ENCODE assay signal across 14 cellular contexts in genomic region chr6:36323062-36323461, GRCh38. TPM values are rescaled to one million over a fixed set of nuclear protein-coding genes. Genes with fewer than 3 reads are reported as not detected.
DNase-seq lines count a peak whose midpoint lies in the region; ATAC-seq, FAIRE-seq and TF ChIP-seq lines count a peak whose summit lies in the region.
"Had no signal": no experiment of that assay in that cellular context is flagged by ENCODE, and none has a peak within 500 bp of the region (broad histone marks: within the 10 kb centered on the region; RNA-seq: fewer than 3 reads in every experiment).

No MANE protein-coding gene starts in this region.

- H3K4me3 Mint-ChIP-seq in CD14-positive monocyte (no peak overlapping the region), T-helper 17 cell (no peak overlapping the region), immature natural killer cell (no peak overlapping the region)
- H3K4me3 Mint-ChIP-seq: CD8-positive, alpha-beta memory T cell had no signal

- no peak for TF ChIP-seq POLR2A in GM12891 (IDR thresholded peaks at IDR 0.05; ENCODE audit: low read depth, low read length)

- no peaks in the 10 kb centered on the region for H3K9me3 Mint-ChIP-seq in CD14-positive monocyte
- H3K9me3 Mint-ChIP-seq in immature natural killer cell, result no peaks in the 10 kb centered on the region
- H3K9me3 Mint-ChIP-seq: CD8-positive, alpha-beta memory T cell had no signal

- intact Hi-C loops in CD14-positive monocyte (cut with micrococcal nuclease), result no loop called here

- H3K4me1 Mint-ChIP-seq in CD14-positive monocyte (peaks cover 8% of the 10 kb centered on the region), T-helper 17 cell (peaks cover 2% of the 10 kb centered on the region), immature natural killer cell (no peaks in the 10 kb centered on the region)
- H3K4me1 Mint-ChIP-seq: CD8-positive, alpha-beta memory T cell had no signal

- H3K27me3 ChIP-seq in H7 (ENCODE audit: control insufficient read depth, insufficient read depth, low read length), result no peaks in the 10 kb centered on the region
- H3K27me3 ChIP-seq: stomach had no signal

- H3K27ac Mint-ChIP-seq in CD14-positive monocyte (no peak overlapping the region), T-helper 17 cell (peak overlapping the region; percentile 59), immature natural killer cell (no peak overlapping the region)
- H3K27ac Mint-ChIP-seq: CD8-positive, alpha-beta memory T cell had no signal

- no peak for ATAC-seq in T-helper 17 cell
- ATAC-seq: left ventricle myocardium superior had no signal

- H3K27me3 Mint-ChIP-seq in CD14-positive monocyte (ENCODE audit: low read depth in 3 of 3) (peaks cover 0 to 3% (median 1%) of the 10 kb centered on the region in 3 donors), T-helper 17 cell (peaks cover 11% of the 10 kb centered on the region), immature natural killer cell (ENCODE audit: low read depth in 3 of 3) (peaks cover 0 to 2% (median 2%) of the 10 kb centered on the region in 3 donors)

- no peaks in the 10 kb centered on the region for H3K36me3 ChIP-seq in H7 (replicated peaks; ENCODE audit: control insufficient read depth, insufficient read depth, low read length)

- TF ChIP-seq CTCF in CD14-positive monocyte (IDR thresholded peaks at IDR 0.05), result no peak

- H3K4me3 ChIP-seq in H7 (ENCODE audit: insufficient read depth, low read depth, low read length), result no peak overlapping the region
- H3K4me3 ChIP-seq: stomach had no signal

- no peaks in the 10 kb centered on the region for H3K9me3 ChIP-seq in T-helper 17 cell (ENCODE audit: control insufficient read depth, low read length, poor library complexity, severe bottlenecking)
- H3K9me3 ChIP-seq: stomach had no signal

- FAIRE-seq in GM12891 (lab: Jason Lieb, UNC), result no peak

- DNase-seq in CD14-positive monocyte (ENCODE audit: low spot score) (peak; percentile 65), H7 (peak; percentile 71), T-helper 17 cell (no peak), left kidney (ENCODE audit: low read depth, low spot score) (peak; percentile 72), GM12891 (ENCODE audit: insufficient read length, low spot score) (no peak), RKO (ENCODE audit: low spot score) (no peak), immature natural killer cell (no peak)
- DNase-seq in activated CD4-positive, alpha-beta T cell treated with anti-CD3 and anti-CD28 coated beads, Interleukin-2, amount 50 U/mL, for 1 hour, result no peak
- DNase-seq: activated naive CD4-positive, alpha-beta T cell treated with anti-CD3 and anti-CD28 coated beads, Interleukin-2, amount 50 U/mL, for 16 hours; CD8-positive, alpha-beta memory T cell; hippocampal formation; left ventricle myocardium superior; stomach; SW 1271 had no signal

- H3K36me3 Mint-ChIP-seq in CD14-positive monocyte (no peaks in the 10 kb centered on the region), T-helper 17 cell (ENCODE audit: low read depth) (no peaks in the 10 kb centered on the region), immature natural killer cell (no peaks in the 10 kb centered on the region)
- H3K36me3 Mint-ChIP-seq: CD8-positive, alpha-beta memory T cell had no signal

TF ChIP-seq in GM12891, 5 proteins besides CTCF, POLR2A, EP300 and RAD21:
- TF ChIP-seq POLR2AphosphoS5 (IDR thresholded peaks at IDR 0.05; ENCODE audit: low read depth, low read length) (no peak), TAF1 (IDR thresholded peaks at IDR 0.05; ENCODE audit: low read depth, low read length) (no peak), PAX5 (IDR thresholded peaks at IDR 0.05; ENCODE audit: insufficient read depth, low read length, severe bottlenecking) (no peak), SPI1 (IDR thresholded peaks at IDR 0.05; ENCODE audit: low read depth, low read length) (no peak)

RNA-seq across cellular contexts. Expression of gene BNIP5, which starts 13.6 kb away (rescaled TPM):
- polyA plus RNA-seq in CD14-positive monocyte (not detected), immature natural killer cell (not detected)
- total RNA-seq in H7 (2014; rRNA removed; shearing (Covaris generic)), result not detected in 2 replicates
- total RNA-seq in T-helper 17 cell, result not detected
- polyA plus RNA-seq in GM12891 (2012; ENCODE audit: low read depth, missing spikeins), result 0.12 TPM
- total RNA-seq: CD8-positive, alpha-beta memory T cell; left ventricle myocardium superior had no signal
- polyA plus RNA-seq: CD8-positive, alpha-beta memory T cell had no signal

RNA-seq across cellular contexts. Expression of gene PNPLA1, which starts 53.2 kb away (rescaled TPM):
- polyA plus RNA-seq in CD14-positive monocyte, result 1 to 10 TPM; 3.5 to 3.9 TPM
- total RNA-seq in H7 (2014; rRNA removed; shearing (Covaris generic)), result not detected in 2 replicates
- total RNA-seq in T-helper 17 cell, result under 1 TPM in 1 of 2 donors, not detected in 1; 0.15 TPM
- polyA plus RNA-seq in GM12891 (2012; ENCODE audit: low read depth, missing spikeins), result not detected
- polyA plus RNA-seq in immature natural killer cell, result not detected
- total RNA-seq: CD8-positive, alpha-beta memory T cell; left ventricle myocardium superior had no signal
- polyA plus RNA-seq: CD8-positive, alpha-beta memory T cell had no signal

Comparison
In these comparisons a context has a peak if more than half of its experiments do, and no peak if none do; other contexts are left out.
1. DNase-seq: peak in CD14-positive monocyte (single experiment), H7 (single experiment) and left kidney (single experiment); none in T-helper 17 cell (0 of 3), activated CD4-positive, alpha-beta T cell treated with anti-CD3 and anti-CD28 coated beads, Interleukin-2, amount 50 U/mL, for 1 hour (single experiment), GM12891 (single experiment), RKO (single experiment) and immature natural killer cell (0 of 3).